Comparison of ENCODE assay signal across 8 cellular contexts in genomic region chr17:34039759-34040535, GRCh38.
DNase-seq lines count a peak whose midpoint lies in the region; ATAC-seq and TF ChIP-seq lines count a peak whose summit lies in the region.
"Not testable (repeated sequence)": the region's sequence is repeated elsewhere in the genome, so short reads cannot be mapped to it uniquely, and the experiment has no call there.

No MANE protein-coding gene starts in this region.

- intact Hi-C loops in PC-3 (cut with micrococcal nuclease); activated CD4-positive, alpha-beta memory T cell treated with anti-CD3 and anti-CD28 coated beads for 36 hours (cut with micrococcal nuclease): not testable (repeated sequence)

- not testable (repeated sequence) for H3K4me1 ChIP-seq in PC-3 (ENCODE audit: insufficient read depth, low read length); adipocyte (ENCODE audit: control insufficient read depth, insufficient read depth, low read length); fibroblast of lung (ENCODE audit: control insufficient read depth, extremely low read depth, insufficient read depth, low read length)

- not testable (repeated sequence) for H3K27ac Mint-ChIP-seq in activated CD4-positive, alpha-beta memory T cell treated with anti-CD3 and anti-CD28 coated beads for 36 hours

- not testable (repeated sequence) for H3K36me3 ChIP-seq in PC-3 (ENCODE audit: low read depth, low read length); adipocyte (ENCODE audit: control insufficient read depth, insufficient read depth, low read length, severe bottlenecking); fibroblast of lung (ENCODE audit: control insufficient read depth, insufficient read depth, low read length)

- H4K20me1 ChIP-seq in PC-3 (ENCODE audit: low read length); fibroblast of lung (ENCODE audit: control insufficient read depth, extremely low read depth, insufficient read depth, low read length): not testable (repeated sequence)

- not testable (repeated sequence) for H3K27me3 Mint-ChIP-seq in activated CD4-positive, alpha-beta memory T cell treated with anti-CD3 and anti-CD28 coated beads for 36 hours

- DNase-seq in PC-3; left lobe of liver (ENCODE audit: low spot score): not testable (repeated sequence)
- DNase-seq in activated CD4-positive, alpha-beta memory T cell treated with anti-CD3 and anti-CD28 coated beads for 36 hours = peak; percentile 45
- DNase-seq in adipocyte (ENCODE audit: low read depth) = peak; percentile 17
- peak; percentile 13 to 32 for DNase-seq in fibroblast of lung (ENCODE audit: low read depth in 2 of 2)
- DNase-seq in stimulated activated CD4-positive, alpha-beta T cell treated with anti-CD3 and anti-CD28 coated beads, Interleukin-12 subunit alpha, Interleukin-12 subunit beta, amount 100 ng/mL, for 48 hours (ENCODE audit: low read depth in 2 of 3, low spot score in 1 of 3) = peak in 2 of 3 donors; percentile 0 to 4
- peak; percentile 41 for DNase-seq in ureter (ENCODE audit: low spot score)

- not testable (repeated sequence) for H3K9me3 ChIP-seq in PC-3 (ENCODE audit: low read length); adipocyte (ENCODE audit: control insufficient read depth, low read length); fibroblast of lung (ENCODE audit: control insufficient read depth, insufficient read depth, low read depth, low read length)

- not testable (repeated sequence) for H3K36me3 Mint-ChIP-seq in activated CD4-positive, alpha-beta memory T cell treated with anti-CD3 and anti-CD28 coated beads for 36 hours

- CTCF ChIA-PET in PC-3 (lab: Charles Lee); activated CD4-positive, alpha-beta memory T cell treated with anti-CD3 and anti-CD28 coated beads for 36 hours (lab: Charles Lee): not testable (repeated sequence)

- not testable (repeated sequence) for H3K9me2 ChIP-seq in PC-3 (replicated peaks; ENCODE audit: low read length)

- H3F3A ChIP-seq in PC-3 (ENCODE audit: low read length, unreplicated experiment) = not testable (repeated sequence)

- H3K4me2 ChIP-seq in PC-3 (ENCODE audit: low read length); fibroblast of lung (ENCODE audit: extremely low read depth, insufficient read depth, low read length): not testable (repeated sequence)

- H3K79me2 ChIP-seq in PC-3 (ENCODE audit: low read length); fibroblast of lung (ENCODE audit: control insufficient read depth, insufficient read depth, low read length): not testable (repeated sequence)

- not testable (repeated sequence) for BruUV-seq in PC-3 (replicated peaks; lab: Mats Ljungman, UMichigan)

- H3K9ac ChIP-seq in PC-3 (ENCODE audit: low read length); adipocyte (ENCODE audit: low read length); fibroblast of lung (ENCODE audit: insufficient read depth, low read length): not testable (repeated sequence)

- not testable (repeated sequence) for H3K4me3 ChIP-seq in PC-3 (ENCODE audit: low read length); adipocyte (ENCODE audit: low read length); fibroblast of lung (replicated peaks in 1 of 4; ENCODE audit: control extremely low read depth in 1 of 4, insufficient read depth in 1 of 4, low read depth in 3 of 4, low read length in 4 of 4)

- not testable (repeated sequence) for H3K27ac ChIP-seq in PC-3 (ENCODE audit: low read length); fibroblast of lung (ENCODE audit: insufficient read depth, low read length)

- H2AFZ ChIP-seq in PC-3 (ENCODE audit: low read length); fibroblast of lung (ENCODE audit: low read length): not testable (repeated sequence)

- ATAC-seq in GM18907 (IDR thresholded peaks at IDR 0.05; ENCODE audit: unreplicated experiment) = peak; percentile 74
- ATAC-seq in PC-3 = 0 out of 2 replicates have a peak, but pooled peaks have one; percentile 54
- peak; percentile 81 for ATAC-seq in left lobe of liver

- H3K4me1 Mint-ChIP-seq in activated CD4-positive, alpha-beta memory T cell treated with anti-CD3 and anti-CD28 coated beads for 36 hours (ENCODE audit: low read depth) = not testable (repeated sequence)

- not testable (repeated sequence) for H3K4me3 Mint-ChIP-seq in activated CD4-positive, alpha-beta memory T cell treated with anti-CD3 and anti-CD28 coated beads for 36 hours

- H3K9me3 Mint-ChIP-seq in activated CD4-positive, alpha-beta memory T cell treated with anti-CD3 and anti-CD28 coated beads for 36 hours = not testable (repeated sequence)

- not testable (repeated sequence) for TF ChIP-seq CTCF in PC-3 (conservative IDR thresholded peaks at IDR 0.05; ENCODE audit: low read depth, low read length); fibroblast of lung (conservative IDR thresholded peaks at IDR 0.05 in 1 of 2, IDR thresholded peaks at IDR 0.05 in 1 of 2; ENCODE audit: low read depth in 1 of 2, low read length in 2 of 2)

- H3K27me3 ChIP-seq in PC-3 (ENCODE audit: low read length); adipocyte (replicated peaks; ENCODE audit: control insufficient read depth, insufficient read depth, low read length); fibroblast of lung (ENCODE audit: control insufficient read depth, insufficient read depth, low read length): not testable (repeated sequence)

- POLR2A ChIA-PET in PC-3 (lab: Charles Lee; ENCODE audit: unreplicated experiment); activated CD4-positive, alpha-beta memory T cell treated with anti-CD3 and anti-CD28 coated beads for 36 hours (lab: Charles Lee): not testable (repeated sequence)
